Comparison of ENCODE assay signal across 27 cellular contexts in genomic region chr2:110863726-110864125, GRCh38.
"Had no signal": no experiment of that assay in that cellular context is flagged by ENCODE, and none has a peak within 500 bp of the region (broad histone marks: within the 10 kb centered on the region; RNA-seq: fewer than 3 reads in every experiment).

No MANE protein-coding gene starts in this region.

- H3K4me3 ChIP-seq: adrenal gland, breast epithelium, MG63 had no signal

- H3K36me3 ChIP-seq: adrenal gland, breast epithelium, MG63 had no signal

- H3K27ac ChIP-seq: adrenal gland, breast epithelium had no signal

- H3K36me3 Mint-ChIP-seq: activated naive CD8-positive, alpha-beta T cell treated with anti-CD3 and anti-CD28 coated beads, Interleukin-2, amount 10 ng/mL, durations not matched to agents 7 days and 5 days; IgD-negative memory B cell had no signal

- H3K4me1 ChIP-seq: adrenal gland, breast epithelium had no signal

- H3K9me3 Mint-ChIP-seq: activated B cell treated with CpG ODN at 0.5 μM for 24 hours; activated CD4-positive, alpha-beta memory T cell treated with anti-CD3 and anti-CD28 coated beads, Interleukin-2, amount 10 ng/mL, durations not matched to agents 7 days and 5 days; activated naive CD8-positive, alpha-beta T cell treated with anti-CD3 and anti-CD28 coated beads, Interleukin-2, amount 10 ng/mL, durations not matched to agents 7 days and 5 days; IgD-negative memory B cell had no signal

- ATAC-seq: PC-3, T-helper 17 cell had no signal

- H3K27ac Mint-ChIP-seq: activated B cell treated with CpG ODN at 0.5 μM for 24 hours; activated CD4-positive, alpha-beta memory T cell treated with anti-CD3 and anti-CD28 coated beads, Interleukin-2, amount 10 ng/mL, durations not matched to agents 7 days and 5 days; activated CD4-positive, alpha-beta T cell treated with anti-CD3 and anti-CD28 coated beads, Interleukin-2, amount 10 ng/mL, durations not matched to agents 7 days and 5 days; activated naive CD8-positive, alpha-beta T cell treated with anti-CD3 and anti-CD28 coated beads, Interleukin-2, amount 10 ng/mL, durations not matched to agents 7 days and 5 days; T-helper 17 cell had no signal

- H3K4me3 Mint-ChIP-seq: activated B cell treated with CpG ODN at 0.5 μM for 24 hours; activated CD4-positive, alpha-beta memory T cell treated with anti-CD3 and anti-CD28 coated beads, Interleukin-2, amount 10 ng/mL, durations not matched to agents 7 days and 5 days; activated CD4-positive, alpha-beta T cell treated with anti-CD3 and anti-CD28 coated beads, Interleukin-2, amount 10 ng/mL, durations not matched to agents 7 days and 5 days; activated naive CD8-positive, alpha-beta T cell treated with anti-CD3 and anti-CD28 coated beads, Interleukin-2, amount 10 ng/mL, durations not matched to agents 7 days and 5 days; IgD-negative memory B cell; T-helper 17 cell had no signal

- DNase-seq: activated B cell treated with CpG ODN at 0.5 μM for 24 hours; activated CD4-positive, alpha-beta memory T cell treated with anti-CD3 and anti-CD28 coated beads, Interleukin-2, amount 10 ng/mL, durations not matched to agents 7 days and 5 days; activated CD4-positive, alpha-beta T cell treated with anti-CD3 and anti-CD28 coated beads for 1 hour; activated CD4-positive, alpha-beta T cell treated with anti-CD3 and anti-CD28 coated beads, Interleukin-2, amount 10 ng/mL, durations not matched to agents 7 days and 5 days; activated CD8-positive, alpha-beta memory T cell treated with anti-CD3 and anti-CD28 coated beads, Interleukin-2, amount 50 U/mL, for 4 hours; activated naive CD4-positive, alpha-beta T cell treated with anti-CD3 and anti-CD28 coated beads, Interleukin-2, amount 50 U/mL, for 16 hours; activated naive CD8-positive, alpha-beta T cell treated with anti-CD3 and anti-CD28 coated beads, Interleukin-2, amount 10 ng/mL, durations not matched to agents 7 days and 5 days; activated T-cell treated with anti-CD3 and anti-CD28 coated beads, Interleukin-2, amount 50 U/mL, for 1 hour; adrenal gland; aorta; caudate nucleus; KG1; MG63; NCI-H1092; NCI-H1417 treated with DMSO at 0.1 percent for 48 hours; NCI-H1694; NCI-H2029; NCI-H2107; NCI-H2171 treated with DMSO at 0.1 percent for 48 hours; NCI-H226; NCI-H774; PC-3; SIG-M5; T-helper 17 cell; T-helper 9 cell had no signal

- H3K9me3 ChIP-seq: adrenal gland, breast epithelium, MG63 had no signal
